17 cellular contexts compared by ENCODE assay signal in genomic region chr9:114844766-114845165, GRCh38. TPM values are rescaled to one million over a fixed set of nuclear protein-coding genes. Genes with fewer than 3 reads are reported as not detected.
DNase-seq lines count a peak whose midpoint lies in the region; FAIRE-seq and TF ChIP-seq lines count a peak whose summit lies in the region.
"Had no signal": no experiment of that assay in that cellular context is flagged by ENCODE, and none has a peak within 500 bp of the region (broad histone marks: within the 10 kb centered on the region; RNA-seq: fewer than 3 reads in every experiment).

No MANE protein-coding gene starts in this region.

- H3K27me3 Mint-ChIP-seq in CD4-positive, alpha-beta memory T cell: peaks cover 0 to 1% of the 10 kb centered on the region in 2 donors
- H3K27me3 Mint-ChIP-seq: IgD-negative memory B cell had no signal

- no peaks in the 10 kb centered on the region for H3K36me3 ChIP-seq in CD4-positive, alpha-beta memory T cell (ENCODE audit: insufficient read depth, low read length)
- H3K36me3 ChIP-seq in trophoblast cell (ENCODE audit: control insufficient read depth in 1 of 2, insufficient read depth in 2 of 2, low read length in 2 of 2): no peaks in the 10 kb centered on the region

- no peaks in the 10 kb centered on the region for H3K9me3 Mint-ChIP-seq in CD4-positive, alpha-beta memory T cell
- H3K9me3 Mint-ChIP-seq: CD8-positive, alpha-beta T cell; GM23338 had no signal

- H3K4me1 Mint-ChIP-seq in CD4-positive, alpha-beta memory T cell: peaks cover 0 to 10% (median 2%) of the 10 kb centered on the region in 4 donors
- H3K4me1 Mint-ChIP-seq: B cell, GM23338, IgD-negative memory B cell had no signal

- H2BK120ac ChIP-seq in trophoblast cell (ENCODE audit: insufficient read depth, low read length, poor library complexity): no peak overlapping the region

- H3K4ac ChIP-seq in trophoblast cell (ENCODE audit: low read depth, low read length): no peak overlapping the region

- H2AK5ac ChIP-seq in trophoblast cell (ENCODE audit: low read length): no peak overlapping the region

- no peaks in the 10 kb centered on the region for H3K9me3 ChIP-seq in CD4-positive, alpha-beta memory T cell (ENCODE audit: control insufficient read depth in 1 of 2, low read length in 2 of 2)
- H3K9me3 ChIP-seq in trophoblast cell (ENCODE audit: insufficient read depth, low read depth, low read length): peaks cover under 1% of the 10 kb centered on the region

- no peak overlapping the region for H3K4me2 ChIP-seq in trophoblast cell (ENCODE audit: low read length)
- H3K4me2 ChIP-seq: GM23338 had no signal

- no peak overlapping the region for H3K18ac ChIP-seq in trophoblast cell (ENCODE audit: low read length)

- no peaks in the 10 kb centered on the region for H3K27me3 ChIP-seq in CD4-positive, alpha-beta memory T cell (ENCODE audit: insufficient read depth, low read length)
- no peaks in the 10 kb centered on the region for H3K27me3 ChIP-seq in trophoblast cell (ENCODE audit: insufficient read depth, low read length)

- H3K27ac Mint-ChIP-seq in CD4-positive, alpha-beta memory T cell: no peak overlapping the region
- H3K27ac Mint-ChIP-seq: B cell; CD8-positive, alpha-beta T cell; GM23338; IgD-negative memory B cell had no signal

- POLR2A ChIA-PET in CD4-positive, alpha-beta memory T cell (lab: Charles Lee; ENCODE audit: partially characterized antibody): no interaction called here

- CTCF ChIA-PET in CD4-positive, alpha-beta memory T cell (lab: Charles Lee; ENCODE audit: partially characterized antibody): no interaction called here

- no peak overlapping the region for H4K8ac ChIP-seq in trophoblast cell (ENCODE audit: low read depth, low read length)

- H4K12ac ChIP-seq in trophoblast cell (ENCODE audit: low read depth, low read length): no peak overlapping the region

- no peak overlapping the region for H4K91ac ChIP-seq in trophoblast cell (ENCODE audit: low read depth, low read length)

- no peaks in the 10 kb centered on the region for H3K79me2 ChIP-seq in trophoblast cell (ENCODE audit: control insufficient read depth, insufficient read depth, low read length, poor library complexity)

- no peak overlapping the region for H2BK12ac ChIP-seq in trophoblast cell (ENCODE audit: low read length)

- no peaks in the 10 kb centered on the region for H3K36me3 Mint-ChIP-seq in CD4-positive, alpha-beta memory T cell
- H3K36me3 Mint-ChIP-seq: CD8-positive, alpha-beta T cell; IgD-negative memory B cell had no signal

- H3K4me3 ChIP-seq in CD4-positive, alpha-beta memory T cell (ENCODE audit: low read length in 2 of 2): no peak overlapping the region
- no peak overlapping the region for H3K4me3 ChIP-seq in trophoblast cell (ENCODE audit: low read depth, low read length)
- H3K4me3 ChIP-seq: GM23338 had no signal

- H3K79me1 ChIP-seq in trophoblast cell (ENCODE audit: low read length): no peaks in the 10 kb centered on the region

- no peak overlapping the region for H2AFZ ChIP-seq in trophoblast cell (ENCODE audit: insufficient read depth, low read length, poor library complexity)

- H3K23ac ChIP-seq in trophoblast cell (ENCODE audit: low read length): no peak overlapping the region

- H3K27ac ChIP-seq in CD4-positive, alpha-beta memory T cell (ENCODE audit: low read depth, low read length): no peak overlapping the region
- H3K27ac ChIP-seq in trophoblast cell (ENCODE audit: low read depth, low read length): no peak overlapping the region

- intact Hi-C loops in CD4-positive, alpha-beta memory T cell (cut with micrococcal nuclease): no loop called here

- peak in 4 of 5 donors; percentile 0 to 24 (median 6) for DNase-seq in CD4-positive, alpha-beta memory T cell
- no peak for DNase-seq in GM12892 (ENCODE audit: insufficient read length)
- DNase-seq in NCI-H69 (lab: John Stamatoyannopoulos, UW): peak; percentile 91
- DNase-seq in frontal cortex (ENCODE audit: low spot score in 2 of 2): no peak
- DNase-seq in trophoblast cell: no peak
- no peak for DNase-seq in islet precursor cell
- DNase-seq in NOMO-1 (lab: John Stamatoyannopoulos, UW; ENCODE audit: unreplicated experiment in 2 of 2): no peak
- DNase-seq: C1 segment of cervical spinal cord; CD8-positive, alpha-beta T cell; COR-L47; GF-D8; H7 had no signal

- no peak overlapping the region for H3K14ac ChIP-seq in trophoblast cell (ENCODE audit: low read length)

- peaks cover 13% of the 10 kb centered on the region for H3K4me1 ChIP-seq in CD4-positive, alpha-beta memory T cell (ENCODE audit: insufficient read depth, low read length)
- H3K4me1 ChIP-seq in trophoblast cell (ENCODE audit: control insufficient read depth in 1 of 2, insufficient read depth in 2 of 2, low read length in 2 of 2): no peaks in the 10 kb centered on the region

- WGBS in trophoblast cell (ENCODE audit: extremely low coverage, insufficient coverage, insufficient read length): no CpG with 5 or more reads among the region's 3 CpGs

- H3K4me3 Mint-ChIP-seq in CD4-positive, alpha-beta memory T cell: no peak overlapping the region
- H3K4me3 Mint-ChIP-seq: B cell; CD8-positive, alpha-beta T cell; GM23338; IgD-negative memory B cell had no signal

- H2BK5ac ChIP-seq in trophoblast cell (ENCODE audit: low read depth, low read length, poor library complexity): no peak overlapping the region

- no peak for TF ChIP-seq POLR2A in GM12892 (IDR thresholded peaks at IDR 0.05; ENCODE audit: low read depth, low read length)

- peak; percentile 27 for FAIRE-seq in GM12892 (lab: Jason Lieb, UNC)
- FAIRE-seq in frontal cortex (lab: Jason Lieb, UNC): peak; percentile 15
- FAIRE-seq: A204.1, D721Med had no signal

- no peak overlapping the region for H3K9ac ChIP-seq in trophoblast cell (ENCODE audit: low read length)

RNA-seq across cellular contexts. Expression of gene TNFSF15, which starts 38.9 kb away (rescaled TPM):
- total RNA-seq in CD4-positive, alpha-beta memory T cell: under 1 TPM; 0.06 to 0.11 TPM
- polyA plus RNA-seq in CD4-positive, alpha-beta memory T cell: not detected
- polyA plus RNA-seq in GM12892 (2012; ENCODE audit: missing spikeins): not detected
- total RNA-seq in frontal cortex: under 0.01 TPM
- 9.4 and 10.8 TPM in 2 replicates for polyA plus RNA-seq in trophoblast cell (2013)
- total RNA-seq: B cell; CD8-positive, alpha-beta T cell; H7 had no signal

Comparison
In these comparisons a context has a peak if more than half of its experiments do, and no peak if none do; other contexts are left out.
1. DNase-seq: peak in CD4-positive, alpha-beta memory T cell (4 of 5) and NCI-H69 (single experiment); none in GM12892 (single experiment), frontal cortex (0 of 2), trophoblast cell (0 of 2), islet precursor cell (single experiment) and NOMO-1 (0 of 2).